In the genomic region with DNA sequence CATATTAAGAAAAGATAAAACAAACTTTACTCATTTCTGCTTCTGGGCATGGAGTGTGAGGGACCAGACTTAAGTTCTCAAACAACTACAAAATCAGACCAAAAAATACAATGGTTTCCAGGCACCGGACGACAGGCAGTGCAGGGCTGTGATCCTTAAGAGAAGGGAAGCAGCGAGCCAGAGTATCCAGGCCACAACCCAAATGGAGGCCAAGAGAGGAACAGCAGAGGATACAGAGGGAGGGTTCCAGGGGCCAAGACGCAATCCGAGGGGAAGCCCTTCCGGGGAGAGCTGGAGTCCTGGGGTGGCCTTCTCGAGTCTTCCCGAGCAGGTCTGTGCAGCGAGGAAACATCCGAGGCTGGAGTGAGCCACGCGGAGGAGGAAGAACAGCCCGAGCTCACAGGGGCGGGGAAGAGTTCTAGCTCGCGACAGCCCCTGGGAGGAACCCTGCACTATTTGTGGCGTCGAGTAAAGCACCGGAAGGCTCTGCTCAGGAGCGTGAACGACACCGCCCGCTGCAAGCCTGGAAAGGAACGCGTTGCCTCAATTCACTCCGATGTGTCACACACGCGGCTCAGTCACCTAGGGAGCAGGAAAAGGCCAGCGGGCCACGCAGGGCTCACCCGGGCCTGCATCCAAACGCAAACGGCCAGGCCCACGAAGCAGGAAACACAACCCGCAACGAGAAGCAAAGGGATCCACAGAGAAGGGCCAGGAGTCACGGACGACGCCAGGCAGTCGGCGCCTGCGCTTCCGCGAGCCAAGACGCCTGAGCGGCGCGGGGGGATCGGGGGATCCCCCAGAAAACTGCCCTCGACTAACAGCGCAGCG, we compare ENCODE assay signal across 8 cellular contexts. TPM values are rescaled to one million over a fixed set of nuclear protein-coding genes. Genes with fewer than 3 reads are reported as not detected.
A peak's percentile ranks its signal among the peaks of the same experiment; 100 is the strongest.
DNase-seq lines count a peak whose midpoint lies in the region; ATAC-seq, FAIRE-seq and TF ChIP-seq lines count a peak whose summit lies in the region.

No MANE protein-coding gene starts in this region.

- H3K79me2 ChIP-seq in astrocyte (ENCODE audit: insufficient read depth, low read length) (peaks cover 17% of the 10 kb centered on the region), keratinocyte (ENCODE audit: control insufficient read depth, insufficient read depth, low read length) (no peaks in the 10 kb centered on the region)

- H3K4me3 ChIP-seq in astrocyte (ENCODE audit: insufficient read depth, low read depth, low read length), result peak overlapping the region; percentile 68
- peak overlapping the region; percentile 53 to 63 (median 55) for H3K4me3 ChIP-seq in keratinocyte (ENCODE audit: control insufficient read depth in 2 of 3, extremely low read depth in 1 of 3, insufficient read depth in 2 of 3, low read depth in 1 of 3, low read length in 3 of 3)
- peak overlapping the region; percentile 71 for H3K4me3 ChIP-seq in testis

- H3K9me3 Mint-ChIP-seq in Calu3 (ENCODE audit: low read depth, unreplicated experiment), result peaks cover 3% of the 10 kb centered on the region
- H3K9me3 Mint-ChIP-seq in astrocyte (ENCODE audit: unreplicated experiment), result peaks cover 7% of the 10 kb centered on the region

- H4K20me1 ChIP-seq in astrocyte (ENCODE audit: insufficient read depth, low read length) (no peaks in the 10 kb centered on the region), keratinocyte (ENCODE audit: control insufficient read depth, extremely low read depth, insufficient read depth, low read length) (no peaks in the 10 kb centered on the region)

- TF ChIP-seq POLR2A in testis (IDR thresholded peaks at IDR 0.05), result no peak

- H3K36me3 Mint-ChIP-seq in Calu3 (ENCODE audit: insufficient read depth, unreplicated experiment), result peaks cover 23% of the 10 kb centered on the region
- no peaks in the 10 kb centered on the region for H3K36me3 Mint-ChIP-seq in astrocyte (ENCODE audit: low read depth, unreplicated experiment)

- 38 to 44% methylated on average over 40 to 52 of the region's 52 CpGs for WGBS in testis, 2 donors

- H2AFZ ChIP-seq in astrocyte (ENCODE audit: low read depth, low read length) (peak overlapping the region; percentile 94), keratinocyte (ENCODE audit: control insufficient read depth, low read length) (peak overlapping the region; percentile 62)

- no TSS peak for BruUV-seq in Calu3 (replicated peaks; lab: Mats Ljungman, UMichigan)

- H3K9ac ChIP-seq in astrocyte (ENCODE audit: low read length) (peak overlapping the region; percentile 69), keratinocyte (ENCODE audit: control insufficient read depth, extremely low read depth, insufficient read depth, low read length) (no peak overlapping the region)

- H3K36me3 ChIP-seq in astrocyte (ENCODE audit: insufficient read depth, low read length), result no peaks in the 10 kb centered on the region
- H3K36me3 ChIP-seq in keratinocyte (ENCODE audit: control insufficient read depth in 2 of 2, extremely low read depth in 1 of 2, insufficient read depth in 2 of 2, low read length in 2 of 2), result no peaks in the 10 kb centered on the region
- H3K36me3 ChIP-seq in testis (ENCODE audit: low read depth, missing control alignments), result no peaks in the 10 kb centered on the region

- intact Hi-C loops in Calu3 (cut with micrococcal nuclease; ENCODE audit: unreplicated experiment) (no loop called here), testis (cut with DNase I; ENCODE audit: low total_unique reads) (no loop called here)

- H3K4me1 Mint-ChIP-seq in Calu3 (ENCODE audit: low read depth, unreplicated experiment) (peaks cover 9% of the 10 kb centered on the region), astrocyte (ENCODE audit: low read depth, unreplicated experiment) (peaks cover 7% of the 10 kb centered on the region)

- H3K4me1 ChIP-seq in astrocyte (ENCODE audit: insufficient read depth, low read length), result peaks cover 3% of the 10 kb centered on the region
- H3K4me1 ChIP-seq in keratinocyte (ENCODE audit: control insufficient read depth, extremely low read depth, insufficient read depth, low read length), result peaks cover 3% of the 10 kb centered on the region
- no peaks in the 10 kb centered on the region for H3K4me1 ChIP-seq in testis

- no peak for DNase-seq in Calu3
- DNase-seq in astrocyte (ENCODE audit: low read depth), result no peak
- no peak for DNase-seq in keratinocyte (ENCODE audit: low read depth, low spot score)
- peak; percentile 35 for DNase-seq in testis
- DNase-seq in LoVo (ENCODE audit: low spot score), result no peak
- no peak for DNase-seq in ureter (ENCODE audit: low spot score)

- ATAC-seq in HG03135 (IDR thresholded peaks at IDR 0.05; ENCODE audit: unreplicated experiment) (peak; percentile 3), HG03139 (IDR thresholded peaks at IDR 0.05; ENCODE audit: unreplicated experiment) (no peak)

- H3K27ac ChIP-seq in astrocyte (ENCODE audit: low read depth, low read length) (peak overlapping the region; percentile 33), keratinocyte (ENCODE audit: control insufficient read depth, insufficient read depth, low read length) (no peak overlapping the region), testis (peak overlapping the region; percentile 8 to 79)

- H3K27me3 Mint-ChIP-seq in Calu3 (ENCODE audit: unreplicated experiment) (no peaks in the 10 kb centered on the region), astrocyte (ENCODE audit: low read depth, unreplicated experiment) (no peaks in the 10 kb centered on the region)

- CTCF ChIA-PET in Calu3 (lab: Charles Lee), result no interaction called here

- dilution Hi-C loops in keratinocyte (cut with MboI; ENCODE audit: extremely low pct_ligation_motif_present, low sequenced_read_pairs), result no loop called here

- H3K27ac Mint-ChIP-seq in Calu3 (ENCODE audit: unreplicated experiment), result peak overlapping the region; percentile 93
- H3K27ac Mint-ChIP-seq in astrocyte (ENCODE audit: unreplicated experiment), result peak overlapping the region; percentile 92

- peak overlapping the region; percentile 80 for H3K4me3 Mint-ChIP-seq in Calu3 (ENCODE audit: low read depth, unreplicated experiment)
- peak overlapping the region; percentile 89 for H3K4me3 Mint-ChIP-seq in astrocyte (ENCODE audit: unreplicated experiment)

- TF ChIP-seq CTCF in Calu3 (IDR thresholded peaks at IDR 0.05; ENCODE audit: unreplicated experiment), result no peak
- no peak for TF ChIP-seq CTCF in astrocyte (IDR thresholded peaks at IDR 0.05; ENCODE audit: insufficient read depth, low read depth, low read length)
- TF ChIP-seq CTCF in keratinocyte (optimal IDR thresholded peaks at IDR 0.05 in 1 of 3, IDR thresholded peaks at IDR 0.05 in 1 of 3, conservative IDR thresholded peaks at IDR 0.05 in 1 of 3; ENCODE audit: extremely low read depth in 1 of 3, insufficient read depth in 2 of 3, low read length in 3 of 3), result no peak
- TF ChIP-seq CTCF in testis (IDR thresholded peaks at IDR 0.05), result no peak

- H3K27me3 ChIP-seq in astrocyte (ENCODE audit: insufficient read depth, low read length), result no peaks in the 10 kb centered on the region
- no peaks in the 10 kb centered on the region for H3K27me3 ChIP-seq in keratinocyte (ENCODE audit: control insufficient read depth, extremely low read depth, insufficient read depth, low read length)
- no peaks in the 10 kb centered on the region for H3K27me3 ChIP-seq in testis

- no peaks in the 10 kb centered on the region for H3K9me1 ChIP-seq in keratinocyte (ENCODE audit: control insufficient read depth, extremely low read depth, insufficient read depth, low read length)

- H3K9me3 ChIP-seq in astrocyte (ENCODE audit: insufficient read depth, low read depth, low read length) (no peaks in the 10 kb centered on the region), keratinocyte (ENCODE audit: control insufficient read depth, low read depth, low read length) (no peaks in the 10 kb centered on the region), testis (no peaks in the 10 kb centered on the region)

- FAIRE-seq in astrocyte (lab: Jason Lieb, UNC), result no peak
- FAIRE-seq in keratinocyte (lab: Jason Lieb, UNC), result no peak

- H3K4me2 ChIP-seq in astrocyte (ENCODE audit: low read length), result peak overlapping the region; percentile 82
- H3K4me2 ChIP-seq in keratinocyte (ENCODE audit: control insufficient read depth, extremely low read depth, insufficient read depth, low read depth, low read length), result peak overlapping the region; percentile 94

RNA-seq across cellular contexts. Expression of a gene that starts 0.9 kb away (rescaled TPM):
- total RNA-seq in Calu3 (2022), result 1.6 and 3.2 TPM in 2 replicates
- total RNA-seq in astrocyte, result 1.6 and 2.7 TPM in 2 replicates
- polyA plus RNA-seq in keratinocyte, result 0.34 to 0.76 TPM (median 0.40 TPM) in 3 replicates
- polyA plus RNA-seq in keratinocyte (2011; ENCODE audit: low read depth), result 0.46 TPM
- 0.45 and 1.1 TPM in 2 replicates for polyA plus RNA-seq in keratinocyte (2011; cell fraction: cytosol; rRNA removed)
- polyA plus RNA-seq in keratinocyte (2011; cell fraction: nucleus; rRNA removed), result 0.33 and 0.47 TPM in 2 replicates
- 0.34 and 1.5 TPM in 2 replicates for polyA plus RNA-seq in keratinocyte (2012; ENCODE audit: low replicate concordance)
- polyA minus RNA-seq in keratinocyte, result 0.10 to 0.35 TPM (median 0.13 TPM) in 3 replicates
- polyA minus RNA-seq in keratinocyte (2011; cell fraction: cytosol; rRNA and poly(A)+ RNA removed), result not detected
- polyA minus RNA-seq in keratinocyte (2011; cell fraction: nucleus; rRNA and poly(A)+ RNA removed), result not detected in 2 replicates
- total RNA-seq in testis, result 10 to 100 TPM; 45.7 to 63.8 TPM
- 159 TPM for polyA plus RNA-seq in testis (ENCODE audit: insufficient read depth, low read depth, low replicate concordance)
- total RNA-seq in ureter, result 1.4 TPM

Comparison
In these comparisons a context has a peak if more than half of its experiments do, and no peak if none do; other contexts are left out.
1. RNA of a gene that starts 0.9 kb away (total RNA-seq): 45.7 to 63.8 TPM in testis; 1.6 to 3.2 TPM in Calu3, 1.6 to 2.7 TPM in astrocyte and 1.4 TPM in ureter (single experiment); every median in the first group is over 10 times any median in the second.
2. Peak in every context shown above with its lines, with median percentiles within 50 percentile points of each other: H3K4me3 ChIP-seq.